In the genomic region with DNA sequence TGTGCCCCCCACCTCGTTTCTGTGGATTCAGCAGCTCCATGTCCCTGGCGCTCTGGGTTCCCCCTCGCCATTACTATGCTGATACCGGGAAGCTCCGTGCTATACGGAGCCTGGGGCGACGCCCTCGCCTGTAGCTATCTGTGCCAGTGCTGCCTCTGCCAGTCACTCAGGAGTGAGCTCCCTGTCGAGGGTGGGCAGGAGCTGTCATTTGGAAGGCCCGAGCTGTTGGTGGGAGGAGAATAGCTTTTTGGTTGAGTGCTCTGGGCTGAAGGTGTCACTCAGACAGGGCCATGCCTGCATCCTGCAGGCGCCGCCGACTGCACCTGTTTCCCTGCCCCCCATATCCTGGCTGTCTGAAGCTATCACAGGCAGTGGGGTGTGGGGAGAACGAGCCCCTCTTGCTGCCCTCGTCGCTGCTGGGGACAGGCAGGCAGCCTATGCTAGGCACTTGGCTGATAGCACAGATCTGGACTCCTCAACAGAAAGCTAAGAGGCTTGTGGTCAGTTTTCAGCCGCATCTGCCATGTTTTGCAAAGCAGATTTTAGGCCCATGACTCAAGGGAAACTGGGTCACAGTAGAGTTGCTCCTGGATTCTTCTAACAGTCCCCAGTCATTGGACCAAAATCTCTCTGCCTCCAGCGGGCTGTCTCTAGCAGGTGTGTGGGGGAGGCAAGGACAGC, we compare ENCODE assay signal across 16 cellular contexts. TPM values are rescaled to one million over a fixed set of nuclear protein-coding genes. Genes with fewer than 3 reads are reported as not detected.
DNase-seq lines count a peak whose midpoint lies in the region; ATAC-seq and TF ChIP-seq lines count a peak whose summit lies in the region.
"Had no signal": no experiment of that assay in that cellular context is flagged by ENCODE, and none has a peak within 500 bp of the region (broad histone marks: within the 10 kb centered on the region; RNA-seq: fewer than 3 reads in every experiment).

No MANE protein-coding gene starts in this region.

- H3K27me3 Mint-ChIP-seq in nephron progenitor cell (ENCODE audit: low read depth, poor library complexity), result peaks cover 80% of the 10 kb centered on the region

- no peaks in the 10 kb centered on the region for H3K36me3 Mint-ChIP-seq in nephron progenitor cell (ENCODE audit: low read depth)

- H3K4me1 Mint-ChIP-seq in nephron progenitor cell, result peaks cover 19% of the 10 kb centered on the region

- H3K9me3 Mint-ChIP-seq in nephron progenitor cell, result no peaks in the 10 kb centered on the region

- H3K4me3 Mint-ChIP-seq in nephron progenitor cell, result peak overlapping the region; percentile 41

- no peak overlapping the region for H3K27ac Mint-ChIP-seq in nephron progenitor cell

- ATAC-seq in HG02759 (IDR thresholded peaks at IDR 0.05; ENCODE audit: unreplicated experiment) (peak; percentile 41), esophagus mucosa (no peak)

- peak overlapping the region; percentile 68 for H3K27ac ChIP-seq in angular gyrus (ENCODE audit: low read depth, low read length)
- H3K27ac ChIP-seq: adrenal gland, neutrophil had no signal

- no peak for TF ChIP-seq CTCF in nephron progenitor cell (IDR thresholded peaks at IDR 0.05)

- peak; percentile 41 to 66 for DNase-seq in NCI-H2081 (lab: John Stamatoyannopoulos, UW)
- DNase-seq in NCI-H2081 treated with DMSO at 0.1 percent for 48 hours (lab: John Stamatoyannopoulos, UW), result no peak
- no peak for DNase-seq in nephron progenitor cell
- DNase-seq in NOMO-1 (lab: John Stamatoyannopoulos, UW; ENCODE audit: unreplicated experiment in 2 of 2), result no peak
- no peak for DNase-seq in NCI-H1436 treated with DMSO at 0.1 percent for 48 hours (lab: John Stamatoyannopoulos, UW)
- DNase-seq: adrenal gland, DMS153, foreskin melanocyte, kidney glomerular epithelial cell, NCI-H226, T-helper 9 cell had no signal

RNA-seq across cellular contexts. Expression of gene CPLX1, which starts 31.8 kb away (rescaled TPM):
- total RNA-seq in esophagus mucosa, result 0.92 TPM
- total RNA-seq: M059J had no signal

Comparison
In these comparisons a context has a peak if more than half of its experiments do, and no peak if none do; other contexts are left out.
1. DNase-seq: peak in NCI-H2081 (2 of 2); none in NCI-H2081 treated with DMSO at 0.1 percent for 48 hours (single experiment), nephron progenitor cell (single experiment), NOMO-1 (0 of 2) and NCI-H1436 treated with DMSO at 0.1 percent for 48 hours (single experiment).